Comparison of ENCODE assay signal across 8 cellular contexts in genomic region chr2:61017556-61018318, GRCh38. TPM values are rescaled to one million over a fixed set of nuclear protein-coding genes. Genes with fewer than 3 reads are reported as not detected.
A peak's percentile ranks its signal among the peaks of the same experiment; 100 is the strongest.
DNase-seq lines count a peak whose midpoint lies in the region; ATAC-seq and TF ChIP-seq lines count a peak whose summit lies in the region.

Gene PEX13 (plus strand): TSS chr2:61017720. CDS start chr2:61017760, 40 bp downstream.
Gene PUS10 (minus strand): TSS chr2:61018255. CDS start chr2:61011890, 6,365 bp downstream.

- TF ChIP-seq CTCF in SK-N-SH (IDR thresholded peaks at IDR 0.05), result no peak
- TF ChIP-seq CTCF in heart right ventricle (IDR thresholded peaks at IDR 0.05), result no peak

- peaks cover 18% of the 10 kb centered on the region for H3K36me3 Mint-ChIP-seq in activated naive CD8-positive, alpha-beta T cell treated with anti-CD3 and anti-CD28 coated beads, Interleukin-2, amount 50 U/mL, for 24 hours (ENCODE audit: low read depth)

- H3K9ac ChIP-seq in GM23248 (peak within 1 kb of the TSS; percentile 87), SK-N-SH (peak within 1 kb of the TSS; percentile 81)

- H3F3A ChIP-seq in GM23248 (ENCODE audit: insufficient read depth) (peaks cover 9% of the 10 kb centered on the region; the same call in 1 of the 2 replicates), SK-N-SH (replicated peaks; ENCODE audit: insufficient read depth) (peaks cover 13% of the 10 kb centered on the region)

- peak within 1 kb of the TSS; percentile 97 for H3K27ac Mint-ChIP-seq in activated naive CD8-positive, alpha-beta T cell treated with anti-CD3 and anti-CD28 coated beads, Interleukin-2, amount 50 U/mL, for 24 hours

- H3K9me3 Mint-ChIP-seq in activated naive CD8-positive, alpha-beta T cell treated with anti-CD3 and anti-CD28 coated beads, Interleukin-2, amount 50 U/mL, for 24 hours, result no peaks in the 10 kb centered on the region

- CTCF ChIA-PET in SK-N-SH (lab: Yijun Ruan, JAX), result interaction anchor here (1.0 to 1.7 kb wide), 2 partner anchors 19 to 310 kb away, joined by 4 to 7 read pairs; no protein-coding TSS in a partner anchor

- H3K27me3 Mint-ChIP-seq in activated naive CD8-positive, alpha-beta T cell treated with anti-CD3 and anti-CD28 coated beads, Interleukin-2, amount 50 U/mL, for 24 hours, result no peaks in the 10 kb centered on the region

- in situ Hi-C loops in GM23248 (cut with MboI), result no loop called here

- intact Hi-C loops in heart right ventricle (cut with DNase I), result loop anchor here in 4 of 10 donors (2.0 to 5.0 kb wide), 2 partner anchors 50 to 137 kb away; partner anchors contain the start of genes SANBR (in 3 of the 4) and REL (in 1 of the 4)
- intact Hi-C loops in posterior vena cava (cut with DNase I), result no loop called here

- peak; percentile 94 for ATAC-seq in activated naive CD8-positive, alpha-beta T cell treated with anti-CD3 and anti-CD28 coated beads, Interleukin-2, amount 50 U/mL, for 24 hours
- ATAC-seq in heart right ventricle, result peak; percentile 96 to 99 (median 97)

- peak within 1 kb of the TSS; percentile 81 for H3K4me2 ChIP-seq in GM23248 (ENCODE audit: unreplicated experiment)
- peak within 1 kb of the TSS; percentile 79 for H3K4me2 ChIP-seq in SK-N-SH

- H3K4me3 Mint-ChIP-seq in activated naive CD8-positive, alpha-beta T cell treated with anti-CD3 and anti-CD28 coated beads, Interleukin-2, amount 50 U/mL, for 24 hours, result peak within 1 kb of the TSS; percentile 93

- TF ChIP-seq EP300 in SK-N-SH (IDR thresholded peaks at IDR 0.05; ENCODE audit: borderline replicate concordance in 1 of 2, low read depth in 1 of 2, low read length in 1 of 2), result 0 out of 4 replicates have a peak, but pooled peaks of 1 of the 2 experiments have one; percentile 9

- H3K9me2 ChIP-seq in GM23248 (ENCODE audit: insufficient read depth), result no peaks in the 10 kb centered on the region
- H3K9me2 ChIP-seq in SK-N-SH, result no peaks in the 10 kb centered on the region

- H3K27ac ChIP-seq in GM23248 (peak within 1 kb of the TSS; percentile 74), SK-N-SH (ENCODE audit: low read depth in 2 of 2, low read length in 1 of 2) (peak within 1 kb of the TSS; percentile 79 to 95), heart right ventricle (peak within 1 kb of the TSS; percentile 65 to 93 (median 92))

- peaks cover 69% of the 10 kb centered on the region for H3K79me2 ChIP-seq in GM23248 (ENCODE audit: insufficient read depth)
- H3K79me2 ChIP-seq in SK-N-SH (ENCODE audit: insufficient read depth), result peaks cover 71% of the 10 kb centered on the region

- H3K4me1 Mint-ChIP-seq in activated naive CD8-positive, alpha-beta T cell treated with anti-CD3 and anti-CD28 coated beads, Interleukin-2, amount 50 U/mL, for 24 hours, result peaks cover 46% of the 10 kb centered on the region

- POLR2A ChIA-PET in SK-N-SH (lab: Yijun Ruan, JAX), result no interaction called here

- H3K4me3 ChIP-seq in GM23248 (peak within 1 kb of the TSS; percentile 90), SK-N-SH (ENCODE audit: low read depth in 2 of 2, low read length in 1 of 2) (peak within 1 kb of the TSS; percentile 93 to 95), heart right ventricle (peak within 1 kb of the TSS; percentile 59 to 97 (median 91))

- no peaks in the 10 kb centered on the region for H3K9me3 ChIP-seq in GM23248 (ENCODE audit: low read depth)
- H3K9me3 ChIP-seq in SK-N-SH, result no peaks in the 10 kb centered on the region
- H3K9me3 ChIP-seq in heart right ventricle, result peaks cover 0 to 9% (median 4%) of the 10 kb centered on the region in 11 donors

- peak; percentile 49 for DNase-seq in GM04503 (ENCODE audit: low read depth)
- DNase-seq in GM23248, result peak; percentile 88
- peak; percentile 85 to 90 for DNase-seq in Kasumi-1 (lab: John Stamatoyannopoulos, UW)
- peak; percentile 86 for DNase-seq in SK-N-SH
- DNase-seq in activated naive CD8-positive, alpha-beta T cell treated with anti-CD3 and anti-CD28 coated beads, Interleukin-2, amount 50 U/mL, for 24 hours, result peak; percentile 74
- DNase-seq in heart right ventricle, result peak; percentile 66 to 79
- peak; percentile 90 for DNase-seq in posterior vena cava (ENCODE audit: low spot score)
- peak; percentile 72 for DNase-seq in ureter (ENCODE audit: low spot score)

- H4K20me1 ChIP-seq in GM23248 (ENCODE audit: insufficient read depth) (no peaks in the 10 kb centered on the region), SK-N-SH (ENCODE audit: insufficient read depth) (peaks cover 4% of the 10 kb centered on the region; the same call in 1 of the 2 replicates)

- H3K27me3 ChIP-seq in GM23248 (replicated peaks; ENCODE audit: insufficient read depth) (no peaks in the 10 kb centered on the region), SK-N-SH (ENCODE audit: insufficient read depth) (no peaks in the 10 kb centered on the region), heart right ventricle (no peaks in the 10 kb centered on the region)

- H3K4me1 ChIP-seq in GM23248 (ENCODE audit: insufficient read depth), result peaks cover 18% of the 10 kb centered on the region
- peaks cover 0 to 4% of the 10 kb centered on the region in 2 experiments; a peak in 1 of 4 replicates for H3K4me1 ChIP-seq in SK-N-SH (ENCODE audit: control insufficient read depth in 1 of 2, insufficient read depth in 2 of 2, low read depth in 1 of 2, low read length in 1 of 2)
- peaks cover 0 to 45% (median 29%) of the 10 kb centered on the region in 9 donors for H3K4me1 ChIP-seq in heart right ventricle

- H2AFZ ChIP-seq in GM23248 (peak within 1 kb of the TSS; percentile 93), SK-N-SH (ENCODE audit: low read depth) (peak within 1 kb of the TSS; percentile 96)

- whole genome bisulfite sequencing in GM23248 (ENCODE audit: low coverage in 1 of 2, low lambda C conversion rate in 2 of 2, missing lambda C conversion rate in 2 of 2), 2 experiments, result 2% methylated on average over 37 to 39 of the region's 39 CpGs
- WGBS in SK-N-SH (ENCODE audit: low lambda C conversion rate), result under 1% methylated on average over 34 of the region's 39 CpGs
- WGBS in heart right ventricle, 2 donors, result 0 to 1% methylated on average over 39 of the region's 39 CpGs

- no peaks in the 10 kb centered on the region for H3K36me3 ChIP-seq in GM23248 (ENCODE audit: low read depth)
- H3K36me3 ChIP-seq in SK-N-SH (replicated peaks in 1 of 2; ENCODE audit: control insufficient read depth in 1 of 2, insufficient read depth in 2 of 2, low read length in 1 of 2), result peaks cover 2 to 19% of the 10 kb centered on the region in 2 experiments
- peaks cover 0 to 19% (median 3%) of the 10 kb centered on the region in 9 donors for H3K36me3 ChIP-seq in heart right ventricle

- no peak for TF ChIP-seq RAD21 in SK-N-SH (IDR thresholded peaks at IDR 0.05; ENCODE audit: low read length)

TF ChIP-seq in SK-N-SH, 30 proteins besides CTCF, POLR2A, EP300 and RAD21 (continues in another document):
- TF ChIP-seq PBX3 (IDR thresholded peaks at IDR 0.05) (no peak), YY1 (IDR thresholded peaks at IDR 0.05; ENCODE audit: low read depth) (peak; percentile 80; the same call in 1 of the 2 replicates), FOSL2 (IDR thresholded peaks at IDR 0.05; ENCODE audit: borderline replicate concordance, low read depth) (no peak), ELF1 (IDR thresholded peaks at IDR 0.05) (no peak), ZBTB33 (IDR thresholded peaks at IDR 0.05; ENCODE audit: borderline replicate concordance, low read depth) (no peak), EZH2phosphoT487 (IDR thresholded peaks at IDR 0.05; ENCODE audit: borderline replicate concordance, low read depth) (no peak), CHD2 (IDR thresholded peaks at IDR 0.05; ENCODE audit: low read length, partially characterized antibody) (peak; percentile 56), SMC3 (IDR thresholded peaks at IDR 0.05; ENCODE audit: low read depth, low read length) (no peak), TCF12 (IDR thresholded peaks at IDR 0.05) (no peak), JUND (IDR thresholded peaks at IDR 0.05) (no peak)

RNA-seq across cellular contexts. Expression of gene PEX13, which starts in this region (rescaled TPM):
- 39.1 and 43.6 TPM in 2 replicates for total RNA-seq in GM23248 (2014; rRNA removed; shearing (Covaris generic))
- 22.4 and 25.0 TPM in 2 replicates for polyA plus RNA-seq in GM23248 (2016; fragmentation: Nextera tagmentation; extraction: Ambion mirVana)
- polyA plus RNA-seq in SK-N-SH (2012; rRNA removed), result 10.3 and 12.4 TPM in 2 replicates
- polyA plus RNA-seq in SK-N-SH (2012; cell fraction: cytosol; rRNA removed), result 12.3 and 13.0 TPM in 2 replicates
- 6.5 and 9.8 TPM in 2 replicates for polyA plus RNA-seq in SK-N-SH (2012; cell fraction: nucleus; rRNA removed)
- 10 to 100 TPM; 21.9 to 27.8 (median 24.5) TPM for total RNA-seq in heart right ventricle
- polyA plus RNA-seq in heart right ventricle, result 10 to 100 TPM; 11.9 to 12.4 TPM
- total RNA-seq in posterior vena cava, result 10 to 100 TPM; 15.9 to 18.3 TPM
- total RNA-seq in ureter, result 28.2 TPM

RNA-seq across cellular contexts. Expression of gene PUS10, which starts in this region (rescaled TPM):
- total RNA-seq in GM23248 (2014; rRNA removed; shearing (Covaris generic)), result 5.2 and 7.1 TPM in 2 replicates
- polyA plus RNA-seq in GM23248 (2016; fragmentation: Nextera tagmentation; extraction: Ambion mirVana), result 5.3 and 6.7 TPM in 2 replicates
- 2.8 and 4.4 TPM in 2 replicates for polyA plus RNA-seq in SK-N-SH (2012; rRNA removed)
- polyA plus RNA-seq in SK-N-SH (2012; cell fraction: cytosol; rRNA removed), result 3.9 and 4.6 TPM in 2 replicates
- 2.9 and 5.2 TPM in 2 replicates for polyA plus RNA-seq in SK-N-SH (2012; cell fraction: nucleus; rRNA removed)
- total RNA-seq in heart right ventricle, result 1 to 10 TPM; 3.2 to 5.5 (median 4.7) TPM
- 1 to 10 TPM; 1.5 to 2.9 TPM for polyA plus RNA-seq in heart right ventricle
- total RNA-seq in posterior vena cava, result 1 to 10 TPM; 4.5 TPM
- 7.5 TPM for total RNA-seq in ureter

Comparison
In these comparisons a context has a peak if more than half of its experiments do, and no peak if none do; other contexts are left out.
1. Peak in every context shown above with its lines: DNase-seq, ATAC-seq, H3K4me3 ChIP-seq and H3K27ac ChIP-seq.